ENCODE assay signal across 8 cellular contexts in the genomic region with DNA sequence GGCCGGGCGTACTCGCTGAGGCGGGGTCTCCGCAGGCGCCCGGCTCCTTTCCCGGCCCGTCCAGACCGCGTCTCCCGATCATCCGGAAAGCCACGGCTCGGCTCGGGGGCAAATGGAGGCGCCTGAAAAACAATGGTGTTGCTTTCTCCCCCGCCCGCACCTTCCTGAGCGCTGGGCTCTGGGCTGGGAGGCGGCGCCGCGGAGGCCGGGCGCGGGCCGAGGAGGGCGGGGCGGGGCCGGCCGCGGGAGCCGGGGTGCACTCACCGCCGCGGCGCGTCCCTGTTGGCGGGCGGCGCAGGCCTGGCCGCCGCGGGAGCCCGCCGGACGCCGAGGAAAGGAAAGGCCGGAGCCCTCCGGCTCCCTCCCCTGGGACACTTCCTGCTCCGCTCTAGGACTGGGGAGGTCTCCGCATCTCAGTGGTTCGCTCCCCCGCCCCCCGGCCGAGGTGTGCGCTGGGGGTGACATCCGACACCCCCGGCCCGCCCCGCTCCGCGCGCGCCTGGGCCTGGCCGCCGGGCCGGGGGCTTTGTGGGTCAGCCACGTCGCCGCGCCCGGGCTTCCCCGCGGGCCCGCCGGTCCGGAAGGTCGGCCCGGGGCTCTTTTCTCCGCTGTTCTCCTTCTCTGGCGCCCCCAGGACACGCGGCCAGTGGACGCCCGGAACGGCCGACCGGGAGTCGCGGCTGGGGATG. TPM values are rescaled to one million over a fixed set of nuclear protein-coding genes. Genes with fewer than 3 reads are reported as not detected.
DNase-seq lines count a peak whose midpoint lies in the region; ATAC-seq and TF ChIP-seq lines count a peak whose summit lies in the region.

A gene (minus strand): TSS at position 342 of the 689 bp plus-strand sequence. CDS start 2,289 bp downstream, outside the sequence.

- H3K4me2 ChIP-seq in DOHH2 (ENCODE audit: low read length), result peak within 1 kb of the TSS; percentile 81

- H3K4me3 Mint-ChIP-seq in nephron progenitor cell, result peak within 1 kb of the TSS; percentile 90

- peaks cover 5% of the 10 kb centered on the region; the same call in 1 of the 2 replicates for H3F3A ChIP-seq in DOHH2 (ENCODE audit: control insufficient read depth, insufficient read depth)

- peak within 1 kb of the TSS; percentile 98 for H3K27ac Mint-ChIP-seq in nephron progenitor cell

- H3K9ac ChIP-seq in subcutaneous abdominal adipose tissue (ENCODE audit: low read length in 5 of 5), result peak within 1 kb of the TSS; percentile 26 to 89 (median 83)

- H3K9me3 ChIP-seq in DOHH2 (ENCODE audit: control insufficient read depth, insufficient read depth, low read length), result no peaks in the 10 kb centered on the region
- no peaks in the 10 kb centered on the region for H3K9me3 ChIP-seq in Peyer's patch
- no peaks in the 10 kb centered on the region for H3K9me3 ChIP-seq in subcutaneous abdominal adipose tissue (ENCODE audit: control insufficient read depth in 5 of 5, low read length in 5 of 5)

- peaks cover 45% of the 10 kb centered on the region for H3K36me3 Mint-ChIP-seq in nephron progenitor cell (ENCODE audit: low read depth)

- H3K27ac ChIP-seq in DOHH2 (ENCODE audit: low read depth, low read length), result peak within 1 kb of the TSS; percentile 40; the same call in 1 of the 2 replicates
- H3K27ac ChIP-seq in Peyer's patch, result peak within 1 kb of the TSS; percentile 75 to 94 (median 76)
- peak within 1 kb of the TSS; percentile 54 for H3K27ac ChIP-seq in subcutaneous abdominal adipose tissue (ENCODE audit: low read depth, low read length)

- no peak for TF ChIP-seq POLR2A in Peyer's patch (IDR thresholded peaks at IDR 0.05)

- H3K27me3 Mint-ChIP-seq in nephron progenitor cell (ENCODE audit: low read depth, poor library complexity), result no peaks in the 10 kb centered on the region

- H4K20me1 ChIP-seq in DOHH2 (ENCODE audit: control insufficient read depth, insufficient read depth, low read depth, low read length), result no peaks in the 10 kb centered on the region; the same call in 1 of the 2 replicates

- DNase-seq in KG1 (lab: John Stamatoyannopoulos, UW) (peak; percentile 23), Peyer's patch (peak; percentile 65 to 83 (median 76)), fibroblast of the conjunctiva (ENCODE audit: low read depth) (peak; percentile 71), nephron progenitor cell (peak; percentile 89)
- peak; percentile 82 for DNase-seq in activated effector memory CD4-positive, alpha-beta T cell treated with anti-CD3 and anti-CD28 coated beads, Interleukin-2, amount 50 U/mL, for 16 hours

- H3K27me3 ChIP-seq in DOHH2 (ENCODE audit: control insufficient read depth, low read length), result no peaks in the 10 kb centered on the region
- no peaks in the 10 kb centered on the region for H3K27me3 ChIP-seq in Peyer's patch
- no peaks in the 10 kb centered on the region for H3K27me3 ChIP-seq in subcutaneous abdominal adipose tissue (ENCODE audit: control insufficient read depth in 5 of 5, insufficient read depth in 4 of 5, low read length in 5 of 5)

- peaks cover 65% of the 10 kb centered on the region for H3K79me2 ChIP-seq in DOHH2 (ENCODE audit: control insufficient read depth, low read length)

- H3K36me3 ChIP-seq in DOHH2 (ENCODE audit: control insufficient read depth, low read length) (peaks cover 52% of the 10 kb centered on the region), Peyer's patch (peaks cover 0 to 8% (median 0%) of the 10 kb centered on the region in 3 donors), subcutaneous abdominal adipose tissue (ENCODE audit: control insufficient read depth in 5 of 5, insufficient read depth in 5 of 5, low read length in 5 of 5) (peaks cover 0 to 24% (median 15%) of the 10 kb centered on the region in 5 donors)

- TF ChIP-seq CTCF in DOHH2 (IDR thresholded peaks at IDR 0.05; ENCODE audit: low read depth, low read length, poor library complexity, severe bottlenecking) (no peak), Peyer's patch (IDR thresholded peaks at IDR 0.05) (no peak), nephron progenitor cell (IDR thresholded peaks at IDR 0.05) (no peak)

- no peaks in the 10 kb centered on the region for H3K9me3 Mint-ChIP-seq in nephron progenitor cell

- peak; percentile 58 for ATAC-seq in GM21737 (IDR thresholded peaks at IDR 0.05; ENCODE audit: unreplicated experiment)

- H3K4me1 Mint-ChIP-seq in nephron progenitor cell, result peaks cover 54% of the 10 kb centered on the region

- peak within 1 kb of the TSS; percentile 78 for H3K4me3 ChIP-seq in DOHH2 (ENCODE audit: low read length)
- H3K4me3 ChIP-seq in Peyer's patch, result peak within 1 kb of the TSS; percentile 75 to 99 (median 90)
- peak within 1 kb of the TSS; percentile 54 to 88 (median 78) for H3K4me3 ChIP-seq in subcutaneous abdominal adipose tissue (ENCODE audit: low read depth in 1 of 5, low read length in 5 of 5)

- H3K9me2 ChIP-seq in DOHH2 (replicated peaks; ENCODE audit: control insufficient read depth, low read length), result no peaks in the 10 kb centered on the region

- H3K4me1 ChIP-seq in DOHH2 (ENCODE audit: control insufficient read depth, low read length) (peaks cover 30% of the 10 kb centered on the region), Peyer's patch (peaks cover 0 to 24% (median 8%) of the 10 kb centered on the region in 4 donors), subcutaneous abdominal adipose tissue (ENCODE audit: control insufficient read depth in 5 of 5, insufficient read depth in 5 of 5, low read length in 5 of 5) (peaks cover 5 to 42% (median 28%) of the 10 kb centered on the region in 5 donors)

RNA-seq across cellular contexts. Expression of the gene that starts here (rescaled TPM):
- total RNA-seq in Peyer's patch, result 10 to 100 TPM in 3 of 4 donors, 1 to 10 TPM in 1; 8.2 to 31.4 (median 23.5) TPM

Comparison
In these comparisons a context has a peak if more than half of its experiments do, and no peak if none do; other contexts are left out.
1. Peak in every context shown above with its lines: DNase-seq, ATAC-seq, H3K4me3 ChIP-seq and H3K27ac ChIP-seq.
2. DNase-seq: peak in every context shown above with its lines; median percentile 89 in nephron progenitor cell; 82 in activated effector memory CD4-positive, alpha-beta T cell treated with anti-CD3 and anti-CD28 coated beads, Interleukin-2, amount 50 U/mL, for 16 hours; 76 in Peyer's patch; 71 in fibroblast of the conjunctiva; 23 in KG1.